20 cellular contexts compared by ENCODE assay signal in genomic region chr9:98484218-98484617, GRCh38.
DNase-seq lines count a peak whose midpoint lies in the region; ATAC-seq and TF ChIP-seq lines count a peak whose summit lies in the region.
"Had no signal": no experiment of that assay in that cellular context is flagged by ENCODE, and none has a peak within 500 bp of the region (broad histone marks: within the 10 kb centered on the region; RNA-seq: fewer than 3 reads in every experiment).

No MANE protein-coding gene starts in this region.

- DNase-seq in AG20443 (ENCODE audit: low spot score) (peak; percentile 60), GM04503 (ENCODE audit: low read depth) (peak; percentile 38), astrocyte of the spinal cord (ENCODE audit: low read depth, low spot score) (peak; percentile 13), mesendoderm (peak; percentile 56), pons (ENCODE audit: low spot score) (no peak)
- DNase-seq: activated CD4-positive, alpha-beta T cell treated with anti-CD3 and anti-CD28 coated beads, Interleukin-2, amount 50 U/mL, for 48 hours; activated gamma-delta T cell treated with Interleukin-2 at 50 U/mL for 16 hours; amygdala; GDM1; KG1; NCI-H1092; NCI-H2081 treated with DMSO at 0.1 percent for 48 hours; NCI-H69; SHP77; sigmoid colon; T-helper 1 cell had no signal

- no peak overlapping the region for H4K5ac ChIP-seq in mesendoderm (ENCODE audit: low read length)

- in situ Hi-C loops in astrocyte of the spinal cord (cut with HindIII; ENCODE audit: low sequenced_read_pairs): no loop called here

- H2BK5ac ChIP-seq in mesendoderm (ENCODE audit: low read length): no peak overlapping the region

- H3K27ac ChIP-seq in mesendoderm (ENCODE audit: low read depth, low read length): no peak overlapping the region
- H3K27ac ChIP-seq: sigmoid colon, VCaP had no signal

- H3K27me3 ChIP-seq in mesendoderm (ENCODE audit: insufficient read depth, low read length, poor library complexity): no peaks in the 10 kb centered on the region

- H3K18ac ChIP-seq in mesendoderm (ENCODE audit: low read length): no peak overlapping the region

- H4K8ac ChIP-seq in mesendoderm (ENCODE audit: low read depth, low read length): no peak overlapping the region

- H2BK15ac ChIP-seq in mesendoderm (replicated peaks; ENCODE audit: low read depth): no peak overlapping the region

- H3K23ac ChIP-seq in mesendoderm (ENCODE audit: low read length): no peak overlapping the region

- H3K4me3 ChIP-seq in astrocyte of the spinal cord (ENCODE audit: low read depth, low read length) (no peak overlapping the region), mesendoderm (ENCODE audit: low read length) (no peak overlapping the region)
- H3K4me3 ChIP-seq: sigmoid colon had no signal

- H3K4ac ChIP-seq in mesendoderm (ENCODE audit: low read depth, low read length): no peak overlapping the region

- ATAC-seq in GM21515 (IDR thresholded peaks at IDR 0.05; ENCODE audit: unreplicated experiment): no peak
- no peak for ATAC-seq in GM18511 (IDR thresholded peaks at IDR 0.05; ENCODE audit: unreplicated experiment)
- ATAC-seq: stimulated activated memory B cell treated with anti-CD40 and anti-IgM and Interleukin-4, amounts not matched to agents 10 μg/mL and 1 μg/mL and 100 μg/mL, for 72 hours had no signal

- no peaks in the 10 kb centered on the region for H3K4me1 ChIP-seq in mesendoderm (ENCODE audit: control insufficient read depth, low read depth, low read length)
- H3K4me1 ChIP-seq: sigmoid colon had no signal

- peak; percentile 20 for TF ChIP-seq CTCF in astrocyte of the spinal cord (IDR thresholded peaks at IDR 0.05; ENCODE audit: low read depth, low read length)

- no peak overlapping the region for H2BK120ac ChIP-seq in mesendoderm (ENCODE audit: low read depth, low read length)

- H3K79me2 ChIP-seq in mesendoderm (ENCODE audit: control insufficient read depth, insufficient read depth, low read length): no peaks in the 10 kb centered on the region

- H3K9ac ChIP-seq in mesendoderm (ENCODE audit: low read length): no peak overlapping the region

- H3K56ac ChIP-seq in mesendoderm (ENCODE audit: low read length): no peak overlapping the region

- H3K36me3 ChIP-seq in mesendoderm (ENCODE audit: control insufficient read depth, insufficient read depth, low read length): no peaks in the 10 kb centered on the region
- H3K36me3 ChIP-seq: sigmoid colon had no signal

- WGBS in mesendoderm (ENCODE audit: extremely low coverage, insufficient coverage, low lambda C conversion rate): no CpG with 5 or more reads among the region's 6 CpGs

- H3K79me1 ChIP-seq in mesendoderm (ENCODE audit: low read length): no peaks in the 10 kb centered on the region

- H3K4me2 ChIP-seq in mesendoderm (ENCODE audit: low read length): no peak overlapping the region

- H2AK5ac ChIP-seq in mesendoderm (ENCODE audit: low read length): no peak overlapping the region
